ENCODE assay signal across 2 cellular contexts in the genomic region with DNA sequence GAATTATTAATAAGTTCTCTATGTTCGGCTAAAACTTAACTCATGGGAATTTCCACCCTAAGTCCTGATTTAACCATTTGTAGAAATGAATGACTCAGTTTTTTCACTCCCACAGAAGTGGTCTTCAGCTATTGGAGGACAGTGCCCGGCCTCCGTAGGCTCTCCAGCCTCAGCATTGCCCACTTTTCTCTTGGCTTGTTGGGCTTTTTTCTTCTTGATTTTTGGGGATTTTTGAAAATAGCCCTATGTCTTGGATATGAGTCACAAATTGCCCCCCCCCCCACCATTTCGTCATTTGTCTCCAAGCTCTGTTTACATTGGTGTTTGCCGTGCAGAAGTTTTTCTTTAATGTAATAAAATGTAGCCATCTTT.
A peak's percentile ranks its signal among the peaks of the same experiment; 100 is the strongest.
TF ChIP-seq lines count a peak whose summit lies in the region.

No MANE protein-coding gene starts in this region.

TF ChIP-seq in HepG2, 621 proteins besides CTCF, POLR2A, EP300 and RAD21:
- TF ChIP-seq FOSL2 (CRISPR knock-in tag; IDR thresholded peaks at IDR 0.05), result peak; percentile 67
- TF ChIP-seq, protein P1, sequence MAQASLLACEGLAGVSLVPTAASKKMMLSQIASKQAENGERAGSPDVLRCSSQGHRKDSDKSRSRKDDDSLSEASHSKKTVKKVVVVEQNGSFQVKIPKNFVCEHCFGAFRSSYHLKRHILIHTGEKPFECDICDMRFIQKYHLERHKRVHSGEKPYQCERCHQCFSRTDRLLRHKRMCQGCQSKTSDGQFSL (CRISPR knock-in tag; IDR thresholded peaks at IDR 0.05), result peak; percentile 29; the same call in 1 of the 2 replicates
- peak; percentile 50; the same call in 1 of the 2 replicates for TF ChIP-seq GATAD2A (CRISPR knock-in tag; IDR thresholded peaks at IDR 0.05)
- TF ChIP-seq ZNF652 (CRISPR knock-in tag; IDR thresholded peaks at IDR 0.05; ENCODE audit: borderline replicate concordance, low read depth), result 0 out of 2 replicates have a peak, but pooled peaks have one; percentile 19
- TF ChIP-seq FOXA3 (CRISPR knock-in tag; IDR thresholded peaks at IDR 0.05), result peak; percentile 48; the same call in 1 of the 2 replicates
- TF ChIP-seq KAT8 (CRISPR knock-in tag; IDR thresholded peaks at IDR 0.05), result 0 out of 2 replicates have a peak, but pooled peaks have one; percentile 1
- no peak for TF ChIP-seq PAX8 (CRISPR knock-in tag; IDR thresholded peaks at IDR 0.05; ENCODE audit: borderline replicate concordance)
- TF ChIP-seq TCF7L2 (IDR thresholded peaks at IDR 0.05; ENCODE audit: low read depth, low read length), result no peak
- TF ChIP-seq, protein P2, sequence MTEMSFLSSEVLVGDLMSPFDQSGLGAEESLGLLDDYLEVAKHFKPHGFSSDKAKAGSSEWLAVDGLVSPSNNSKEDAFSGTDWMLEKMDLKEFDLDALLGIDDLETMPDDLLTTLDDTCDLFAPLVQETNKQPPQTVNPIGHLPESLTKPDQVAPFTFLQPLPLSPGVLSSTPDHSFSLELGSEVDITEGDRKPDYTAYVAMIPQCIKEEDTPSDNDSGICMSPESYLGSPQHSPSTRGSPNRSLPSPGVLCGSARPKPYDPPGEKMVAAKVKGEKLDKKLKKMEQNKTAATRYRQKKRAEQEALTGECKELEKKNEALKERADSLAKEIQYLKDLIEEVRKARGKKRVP (CRISPR knock-in tag; IDR thresholded peaks at IDR 0.05), result 0 out of 4 replicates have a peak, but pooled peaks of 1 of the 2 experiments have one; percentile 45
- peak; percentile 69 for TF ChIP-seq RFX5 (IDR thresholded peaks at IDR 0.05; ENCODE audit: low read depth, low read length)
- no peak for TF ChIP-seq ZNF382 (CRISPR knock-in tag; IDR thresholded peaks at IDR 0.05; ENCODE audit: borderline replicate concordance)
- TF ChIP-seq, protein P3, sequence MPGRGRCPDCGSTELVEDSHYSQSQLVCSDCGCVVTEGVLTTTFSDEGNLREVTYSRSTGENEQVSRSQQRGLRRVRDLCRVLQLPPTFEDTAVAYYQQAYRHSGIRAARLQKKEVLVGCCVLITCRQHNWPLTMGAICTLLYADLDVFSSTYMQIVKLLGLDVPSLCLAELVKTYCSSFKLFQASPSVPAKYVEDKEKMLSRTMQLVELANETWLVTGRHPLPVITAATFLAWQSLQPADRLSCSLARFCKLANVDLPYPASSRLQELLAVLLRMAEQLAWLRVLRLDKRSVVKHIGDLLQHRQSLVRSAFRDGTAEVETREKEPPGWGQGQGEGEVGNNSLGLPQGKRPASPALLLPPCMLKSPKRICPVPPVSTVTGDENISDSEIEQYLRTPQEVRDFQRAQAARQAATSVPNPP (CRISPR knock-in tag; IDR thresholded peaks at IDR 0.05), result no peak
- TF ChIP-seq, protein P4, sequence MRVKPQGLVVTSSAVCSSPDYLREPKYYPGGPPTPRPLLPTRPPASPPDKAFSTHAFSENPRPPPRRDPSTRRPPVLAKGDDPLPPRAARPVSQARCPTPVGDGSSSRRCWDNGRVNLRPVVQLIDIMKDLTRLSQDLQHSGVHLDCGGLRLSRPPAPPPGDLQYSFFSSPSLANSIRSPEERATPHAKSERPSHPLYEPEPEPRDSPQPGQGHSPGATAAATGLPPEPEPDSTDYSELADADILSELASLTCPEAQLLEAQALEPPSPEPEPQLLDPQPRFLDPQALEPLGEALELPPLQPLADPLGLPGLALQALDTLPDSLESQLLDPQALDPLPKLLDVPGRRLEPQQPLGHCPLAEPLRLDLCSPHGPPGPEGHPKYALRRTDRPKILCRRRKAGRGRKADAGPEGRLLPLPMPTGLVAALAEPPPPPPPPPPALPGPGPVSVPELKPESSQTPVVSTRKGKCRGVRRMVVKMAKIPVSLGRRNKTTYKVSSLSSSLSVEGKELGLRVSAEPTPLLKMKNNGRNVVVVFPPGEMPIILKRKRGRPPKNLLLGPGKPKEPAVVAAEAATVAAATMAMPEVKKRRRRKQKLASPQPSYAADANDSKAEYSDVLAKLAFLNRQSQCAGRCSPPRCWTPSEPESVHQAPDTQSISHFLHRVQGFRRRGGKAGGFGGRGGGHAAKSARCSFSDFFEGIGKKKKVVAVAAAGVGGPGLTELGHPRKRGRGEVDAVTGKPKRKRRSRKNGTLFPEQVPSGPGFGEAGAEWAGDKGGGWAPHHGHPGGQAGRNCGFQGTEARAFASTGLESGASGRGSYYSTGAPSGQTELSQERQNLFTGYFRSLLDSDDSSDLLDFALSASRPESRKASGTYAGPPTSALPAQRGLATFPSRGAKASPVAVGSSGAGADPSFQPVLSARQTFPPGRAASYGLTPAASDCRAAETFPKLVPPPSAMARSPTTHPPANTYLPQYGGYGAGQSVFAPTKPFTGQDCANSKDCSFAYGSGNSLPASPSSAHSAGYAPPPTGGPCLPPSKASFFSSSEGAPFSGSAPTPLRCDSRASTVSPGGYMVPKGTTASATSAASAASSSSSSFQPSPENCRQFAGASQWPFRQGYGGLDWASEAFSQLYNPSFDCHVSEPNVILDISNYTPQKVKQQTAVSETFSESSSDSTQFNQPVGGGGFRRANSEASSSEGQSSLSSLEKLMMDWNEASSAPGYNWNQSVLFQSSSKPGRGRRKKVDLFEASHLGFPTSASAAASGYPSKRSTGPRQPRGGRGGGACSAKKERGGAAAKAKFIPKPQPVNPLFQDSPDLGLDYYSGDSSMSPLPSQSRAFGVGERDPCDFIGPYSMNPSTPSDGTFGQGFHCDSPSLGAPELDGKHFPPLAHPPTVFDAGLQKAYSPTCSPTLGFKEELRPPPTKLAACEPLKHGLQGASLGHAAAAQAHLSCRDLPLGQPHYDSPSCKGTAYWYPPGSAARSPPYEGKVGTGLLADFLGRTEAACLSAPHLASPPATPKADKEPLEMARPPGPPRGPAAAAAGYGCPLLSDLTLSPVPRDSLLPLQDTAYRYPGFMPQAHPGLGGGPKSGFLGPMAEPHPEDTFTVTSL (CRISPR knock-in tag; IDR thresholded peaks at IDR 0.05; ENCODE audit: borderline replicate concordance), result no peak
TF ChIP-seq in HepG2: peak in this region for 8.

TF ChIP-seq in endothelial cell of umbilical vein, 7 proteins besides CTCF, POLR2A, EP300 and RAD21:
- no peak for TF ChIP-seq JUN (IDR thresholded peaks at IDR 0.05; ENCODE audit: borderline replicate concordance, insufficient read depth, insufficient read length, low read depth)
- TF ChIP-seq GATA2 (IDR thresholded peaks at IDR 0.05; ENCODE audit: insufficient read depth, insufficient read length, low read depth, low read length), result no peak
- no peak for TF ChIP-seq POLR2AphosphoS5 (IDR thresholded peaks at IDR 0.05; ENCODE audit: insufficient read depth, low read depth, low read length)
- TF ChIP-seq FOS (IDR thresholded peaks at IDR 0.05; ENCODE audit: borderline replicate concordance, insufficient read depth, low read length), result no peak
- TF ChIP-seq, protein P5, sequence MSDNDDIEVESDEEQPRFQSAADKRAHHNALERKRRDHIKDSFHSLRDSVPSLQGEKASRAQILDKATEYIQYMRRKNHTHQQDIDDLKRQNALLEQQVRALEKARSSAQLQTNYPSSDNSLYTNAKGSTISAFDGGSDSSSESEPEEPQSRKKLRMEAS (IDR thresholded peaks at IDR 0.05; ENCODE audit: insufficient read depth, insufficient read length), result no peak
- TF ChIP-seq MYC (IDR thresholded peaks at IDR 0.05; ENCODE audit: low read depth, low read length), result no peak
- TF ChIP-seq EZH2 (IDR thresholded peaks at IDR 0.05; ENCODE audit: borderline replicate concordance, low read depth, low read length, severe bottlenecking), result no peak
